In the genomic region with DNA sequence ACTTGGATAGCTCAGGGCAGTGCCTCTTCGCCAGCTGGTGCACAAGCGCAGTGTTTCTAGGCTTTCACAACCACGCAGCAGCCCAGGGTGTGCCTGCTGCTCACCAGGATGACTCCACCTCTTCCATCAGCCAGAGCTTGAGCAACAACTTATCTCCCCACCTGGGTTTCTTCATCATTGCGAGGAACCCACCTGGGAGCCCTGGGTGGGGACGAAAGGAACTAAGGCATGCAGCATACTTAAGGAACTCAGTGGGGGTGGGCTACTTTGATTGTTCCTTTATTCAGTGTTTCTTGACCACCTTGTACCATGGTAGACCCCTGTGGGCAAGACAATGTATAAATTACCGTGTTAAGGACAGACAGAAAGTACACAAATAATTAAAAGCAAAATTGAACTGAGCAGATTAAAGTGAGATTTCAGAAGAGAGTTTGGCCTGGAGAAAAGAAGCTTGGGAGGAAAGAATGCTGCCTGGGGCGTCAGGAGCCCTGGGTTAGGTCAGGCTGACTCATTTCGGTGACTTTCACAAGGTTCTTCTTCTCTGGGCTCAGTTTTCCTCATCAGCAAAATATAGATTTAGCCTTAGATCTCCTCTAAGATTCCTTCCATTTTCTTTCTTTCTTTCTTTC, we compare ENCODE assay signal across 11 cellular contexts. TPM values are rescaled to one million over a fixed set of nuclear protein-coding genes. Genes with fewer than 3 reads are reported as not detected.
DNase-seq lines count a peak whose midpoint lies in the region; ATAC-seq, FAIRE-seq and TF ChIP-seq lines count a peak whose summit lies in the region.
"Had no signal": no experiment of that assay in that cellular context is flagged by ENCODE, and none has a peak within 500 bp of the region (broad histone marks: within the 10 kb centered on the region; RNA-seq: fewer than 3 reads in every experiment).

No MANE protein-coding gene starts in this region.

- peak overlapping the region; percentile 79 for H3K14ac ChIP-seq in trophoblast cell (ENCODE audit: low read length)

- no CpG with 5 or more reads among the region's 8 CpGs for WGBS in trophoblast cell (ENCODE audit: extremely low coverage, insufficient coverage, insufficient read length)
- WGBS in spleen, 5 donors: 80 to 83% (median 81%) methylated on average over 8 of the region's 8 CpGs

- intact Hi-C loops in spleen (cut with DNase I; ENCODE audit: low total_unique reads): loop anchor here (10.0 kb wide), 1 partner anchor 387 kb away; no protein-coding TSS in a partner anchor

- TF ChIP-seq POLR2A in spleen (IDR thresholded peaks at IDR 0.05) (no peak), GM12891 (IDR thresholded peaks at IDR 0.05; ENCODE audit: low read depth, low read length) (no peak)

- H4K8ac ChIP-seq in trophoblast cell (ENCODE audit: low read depth, low read length): peak overlapping the region; percentile 71

- peak overlapping the region; percentile 37 for H3K4ac ChIP-seq in trophoblast cell (ENCODE audit: low read depth, low read length)

- H3K4me1 ChIP-seq in trophoblast cell (ENCODE audit: control insufficient read depth in 1 of 2, insufficient read depth in 2 of 2, low read length in 2 of 2) (peaks cover 39 to 47% of the 10 kb centered on the region in 2 experiments), spleen (peaks cover 0 to 19% (median 9%) of the 10 kb centered on the region in 6 donors)

- no peak overlapping the region for H3K9ac ChIP-seq in trophoblast cell (ENCODE audit: low read length)

- TF ChIP-seq CTCF in epithelial cell of esophagus (IDR thresholded peaks at IDR 0.05; ENCODE audit: insufficient read depth, low read depth, low read length, missing control alignments): no peak
- TF ChIP-seq CTCF in spleen (IDR thresholded peaks at IDR 0.05 in 8 of 11, conservative IDR thresholded peaks at IDR 0.05 in 3 of 11): no peak

- no peak overlapping the region for H2AFZ ChIP-seq in trophoblast cell (ENCODE audit: insufficient read depth, low read length, poor library complexity)

- peak overlapping the region; percentile 90 for H2BK120ac ChIP-seq in trophoblast cell (ENCODE audit: insufficient read depth, low read length, poor library complexity)

- no peaks in the 10 kb centered on the region for H3K9me3 ChIP-seq in trophoblast cell (ENCODE audit: insufficient read depth, low read depth, low read length)
- no peaks in the 10 kb centered on the region for H3K9me3 ChIP-seq in spleen

- peak overlapping the region; percentile 62 for H3K18ac ChIP-seq in trophoblast cell (ENCODE audit: low read length)

- H3K4me2 ChIP-seq in trophoblast cell (ENCODE audit: low read length): peak overlapping the region; percentile 18

- no peak for ATAC-seq in GM18511 (IDR thresholded peaks at IDR 0.05; ENCODE audit: unreplicated experiment)
- ATAC-seq: activated CD4-positive, alpha-beta T cell treated with anti-CD3 and anti-CD28 coated beads for 36 hours had no signal

- H3K4me3 ChIP-seq in epithelial cell of esophagus (ENCODE audit: low read length): no peak overlapping the region
- no peak overlapping the region for H3K4me3 ChIP-seq in trophoblast cell (ENCODE audit: low read depth, low read length)
- no peak overlapping the region for H3K4me3 ChIP-seq in spleen

- H2BK12ac ChIP-seq in trophoblast cell (ENCODE audit: low read length): peak overlapping the region; percentile 83

- no peak overlapping the region for H4K12ac ChIP-seq in trophoblast cell (ENCODE audit: low read depth, low read length)

- H3K36me3 ChIP-seq in trophoblast cell (ENCODE audit: control insufficient read depth in 1 of 2, insufficient read depth in 2 of 2, low read length in 2 of 2): no peaks in the 10 kb centered on the region
- H3K36me3 ChIP-seq in spleen: no peaks in the 10 kb centered on the region

- H3K79me1 ChIP-seq in trophoblast cell (ENCODE audit: low read length): peaks cover 58% of the 10 kb centered on the region

- peak overlapping the region; percentile 21 for H2AK5ac ChIP-seq in trophoblast cell (ENCODE audit: low read length)

- H3K27ac ChIP-seq in trophoblast cell (ENCODE audit: low read depth, low read length) (peak overlapping the region; percentile 91), spleen (no peak overlapping the region)

- DNase-seq in GM04503 (ENCODE audit: low read depth): peak; percentile 44
- DNase-seq in RPMI8226: peak; percentile 31
- peak; percentile 94 for DNase-seq in epithelial cell of esophagus (ENCODE audit: low read depth)
- peak; percentile 95 to 98 for DNase-seq in trophoblast cell
- DNase-seq in spleen: no peak
- no peak for DNase-seq in GM12891 (ENCODE audit: insufficient read length, low spot score)
- DNase-seq in activated T-cell treated with anti-CD3 and anti-CD28 coated beads, Interleukin-2, amount 50 U/mL, for 48 hours: no peak
- DNase-seq: activated CD4-positive, alpha-beta T cell treated with anti-CD3 and anti-CD28 coated beads for 36 hours; activated naive CD8-positive, alpha-beta T cell treated with anti-CD3 and anti-CD28 coated beads, Interleukin-2, amount 10 ng/mL, durations not matched to agents 7 days and 5 days; NCI-H1092 had no signal

- H3K23ac ChIP-seq in trophoblast cell (ENCODE audit: low read length): no peak overlapping the region

- no peaks in the 10 kb centered on the region for H3K27me3 ChIP-seq in trophoblast cell (ENCODE audit: insufficient read depth, low read length)
- peaks cover 0 to 6% (median 0%) of the 10 kb centered on the region in 7 donors for H3K27me3 ChIP-seq in spleen (replicated peaks in 1 of 7)

- FAIRE-seq in GM12891 (lab: Jason Lieb, UNC): no peak

- peak overlapping the region; percentile 90 for H4K91ac ChIP-seq in trophoblast cell (ENCODE audit: low read depth, low read length)

- peaks cover 20% of the 10 kb centered on the region for H3K79me2 ChIP-seq in trophoblast cell (ENCODE audit: control insufficient read depth, insufficient read depth, low read length, poor library complexity)

- H2BK5ac ChIP-seq in trophoblast cell (ENCODE audit: low read depth, low read length, poor library complexity): peak overlapping the region; percentile 90

TF ChIP-seq in GM12891, 5 proteins besides CTCF, POLR2A, EP300 and RAD21:
- TF ChIP-seq SPI1 (IDR thresholded peaks at IDR 0.05; ENCODE audit: low read depth, low read length): no peak
- TF ChIP-seq TAF1 (IDR thresholded peaks at IDR 0.05; ENCODE audit: low read depth, low read length): no peak
- TF ChIP-seq PAX5 (IDR thresholded peaks at IDR 0.05; ENCODE audit: insufficient read depth, low read length, severe bottlenecking): no peak
- TF ChIP-seq POLR2AphosphoS5 (IDR thresholded peaks at IDR 0.05; ENCODE audit: low read depth, low read length): no peak
- no peak for TF ChIP-seq POU2F2 (IDR thresholded peaks at IDR 0.05; ENCODE audit: low read depth, low read length)
TF ChIP-seq in GM12891: peak in this region for 0.

RNA-seq across cellular contexts. Expression of gene KRT18, which starts 22.9 kb away (rescaled TPM):
- 4,184 and 4,236 TPM in 2 replicates for polyA plus RNA-seq in trophoblast cell (2013)
- 10 to 100 TPM; 23.3 to 57.2 (median 26.0) TPM for total RNA-seq in spleen
- polyA plus RNA-seq in spleen: 10 to 100 TPM; 16.8 to 23.0 (median 18.4) TPM
- polyA plus RNA-seq in GM12891 (2012; ENCODE audit: low read depth, missing spikeins): 9.5 TPM

RNA-seq across cellular contexts. Expression of gene EIF4B, which starts 34.4 kb away (rescaled TPM):
- 342 and 356 TPM in 2 replicates for polyA plus RNA-seq in trophoblast cell (2013)
- 100 to 1,000 TPM; 379 to 490 (median 468) TPM for total RNA-seq in spleen
- 100 to 1,000 TPM; 105 to 132 (median 119) TPM for polyA plus RNA-seq in spleen
- 328 TPM for polyA plus RNA-seq in GM12891 (2012; ENCODE audit: low read depth, missing spikeins)

Comparison
In these comparisons a context has a peak if more than half of its experiments do, and no peak if none do; other contexts are left out.
1. DNase-seq: peak in GM04503 (single experiment), RPMI8226 (single experiment), epithelial cell of esophagus (single experiment) and trophoblast cell (2 of 2); none in spleen (single experiment), GM12891 (single experiment) and activated T-cell treated with anti-CD3 and anti-CD28 coated beads, Interleukin-2, amount 50 U/mL, for 48 hours (0 of 2).